ENCODE assay signal across 12 cellular contexts in genomic region chr12:75721790-75722189, GRCh38.
DNase-seq lines count a peak whose midpoint lies in the region; ATAC-seq and TF ChIP-seq lines count a peak whose summit lies in the region.
"Had no signal": no experiment of that assay in that cellular context is flagged by ENCODE, and none has a peak within 500 bp of the region (broad histone marks: within the 10 kb centered on the region; RNA-seq: fewer than 3 reads in every experiment).

No MANE protein-coding gene starts in this region.

- no peaks in the 10 kb centered on the region for H3K9me2 ChIP-seq in PC-3 (replicated peaks; ENCODE audit: low read length)

- H3F3A ChIP-seq in PC-3 (ENCODE audit: low read length, unreplicated experiment): peaks cover 4% of the 10 kb centered on the region

- intact Hi-C loops in PC-3 (cut with micrococcal nuclease) (loop anchor here (5.0 to 10.0 kb wide), 8 partner anchors 46 to 733 kb away; no protein-coding TSS in a partner anchor), psoas muscle (cut with DNase I) (loop anchor here in 1 of 2 donors (10.0 kb wide), 1 partner anchor 313 kb away; the partner anchor contains the start of gene PHLDA1)

- H3K9me3 ChIP-seq in DND-41 (ENCODE audit: insufficient read depth, low read length, severe bottlenecking) (no peaks in the 10 kb centered on the region), PC-3 (ENCODE audit: low read length) (no peaks in the 10 kb centered on the region), psoas muscle (no peaks in the 10 kb centered on the region)

- CTCF ChIA-PET in PC-3 (lab: Charles Lee): no interaction called here

- H3K9ac ChIP-seq in DND-41 (ENCODE audit: low read depth, low read length) (no peak overlapping the region), PC-3 (ENCODE audit: low read length) (no peak overlapping the region)

- DNase-seq in DND-41 (no peak), PC-3 (no peak), foreskin keratinocyte (no peak), psoas muscle (no peak), NCI-H2029 treated with DMSO at 0.1 percent for 48 hours (lab: John Stamatoyannopoulos, UW) (no peak), AML-193 (lab: John Stamatoyannopoulos, UW) (no peak), foreskin fibroblast (no peak)
- DNase-seq: activated CD8-positive, alpha-beta memory T cell treated with anti-CD3 and anti-CD28 coated beads, Interleukin-2, amount 50 U/mL, for 48 hours; amniotic stem cell; CD8-positive, alpha-beta memory T cell; NCI-H2029 had no signal

- no peak for TF ChIP-seq CTCF in DND-41 (IDR thresholded peaks at IDR 0.05; ENCODE audit: borderline replicate concordance, extremely low read depth, low read length, poor library complexity, severe bottlenecking)
- no peak for TF ChIP-seq CTCF in PC-3 (conservative IDR thresholded peaks at IDR 0.05; ENCODE audit: low read depth, low read length)
- no peak for TF ChIP-seq CTCF in foreskin keratinocyte (conservative IDR thresholded peaks at IDR 0.05)
- TF ChIP-seq CTCF in psoas muscle (IDR thresholded peaks at IDR 0.05): no peak
- no peak for TF ChIP-seq CTCF in foreskin fibroblast (IDR thresholded peaks at IDR 0.05; ENCODE audit: low read depth, low read length)

- peaks cover 34% of the 10 kb centered on the region for H3K4me1 ChIP-seq in DND-41 (ENCODE audit: insufficient read depth, low read length)
- peaks cover 55% of the 10 kb centered on the region for H3K4me1 ChIP-seq in PC-3 (ENCODE audit: insufficient read depth, low read length)
- peaks cover 57% of the 10 kb centered on the region for H3K4me1 ChIP-seq in foreskin keratinocyte
- peaks cover 25% of the 10 kb centered on the region for H3K4me1 ChIP-seq in psoas muscle

- H4K20me1 ChIP-seq in DND-41 (ENCODE audit: insufficient read depth, low read length) (no peaks in the 10 kb centered on the region), PC-3 (ENCODE audit: low read length) (no peaks in the 10 kb centered on the region)

- H3K79me2 ChIP-seq in DND-41 (ENCODE audit: insufficient read depth, low read length) (no peaks in the 10 kb centered on the region), PC-3 (ENCODE audit: low read length) (no peaks in the 10 kb centered on the region)

- no peaks in the 10 kb centered on the region for H3K27me3 ChIP-seq in DND-41 (ENCODE audit: insufficient read depth, low read length, poor library complexity)
- H3K27me3 ChIP-seq in PC-3 (ENCODE audit: low read length): no peaks in the 10 kb centered on the region
- H3K27me3 ChIP-seq in foreskin keratinocyte: no peaks in the 10 kb centered on the region
- H3K27me3 ChIP-seq in psoas muscle (ENCODE audit: insufficient read depth in 3 of 3, low read length in 2 of 3): no peaks in the 10 kb centered on the region

- H3K4me2 ChIP-seq in DND-41 (ENCODE audit: insufficient read depth, low read length): no peak overlapping the region
- H3K4me2 ChIP-seq in PC-3 (ENCODE audit: low read length): no peak overlapping the region

- POLR2A ChIA-PET in PC-3 (lab: Charles Lee; ENCODE audit: unreplicated experiment): no interaction called here

- 66 to 72% (median 68%) methylated on average over 2 of the region's 2 CpGs for WGBS in psoas muscle, 3 donors

- BruUV-seq in PC-3 (replicated peaks; lab: Mats Ljungman, UMichigan): no TSS peak

- ATAC-seq in DND-41 (ENCODE audit: insufficient read depth, low read depth): no peak
- no peak for ATAC-seq in PC-3
- ATAC-seq in foreskin keratinocyte: no peak
- ATAC-seq in psoas muscle: no peak
- ATAC-seq in GM21367 (IDR thresholded peaks at IDR 0.05; ENCODE audit: unreplicated experiment): no peak

- H2AFZ ChIP-seq in DND-41 (ENCODE audit: low read depth, low read length) (peak overlapping the region; percentile 73), PC-3 (ENCODE audit: low read length) (peak overlapping the region; percentile 52; the same call in 1 of the 2 replicates)

- peak overlapping the region; percentile 81 for H3K27ac ChIP-seq in DND-41 (ENCODE audit: low read length)
- peak overlapping the region; percentile 75 for H3K27ac ChIP-seq in PC-3 (ENCODE audit: low read length)
- peak overlapping the region; percentile 76 for H3K27ac ChIP-seq in foreskin keratinocyte
- H3K27ac ChIP-seq in psoas muscle: peak overlapping the region; percentile 54

- H3K4me3 ChIP-seq in DND-41 (ENCODE audit: low read depth in 1 of 2, low read length in 2 of 2): no peak overlapping the region
- H3K4me3 ChIP-seq in PC-3 (ENCODE audit: low read length): no peak overlapping the region
- no peak overlapping the region for H3K4me3 ChIP-seq in psoas muscle
- no peak overlapping the region for H3K4me3 ChIP-seq in foreskin fibroblast (ENCODE audit: low read depth in 1 of 2, low read length in 2 of 2)

- H3K36me3 ChIP-seq in DND-41 (ENCODE audit: insufficient read depth, low read length) (no peaks in the 10 kb centered on the region), PC-3 (ENCODE audit: low read depth, low read length) (no peaks in the 10 kb centered on the region), psoas muscle (ENCODE audit: insufficient read depth in 1 of 2, low read depth in 1 of 2) (no peaks in the 10 kb centered on the region)
